Comparison of ENCODE assay signal across 1 cellular context in genomic region chr20:63966944-63967322, GRCh38.
TF ChIP-seq lines count a peak whose summit lies in the region.

No MANE protein-coding gene starts in this region.

TF ChIP-seq in GM23338, 12 proteins besides CTCF, POLR2A, EP300 and RAD21 (continued from another document):
- no peak for TF ChIP-seq ZNF462 (CRISPR knock-in tag; IDR thresholded peaks at IDR 0.05)
